ENCODE assay signal across 1 cellular context in the genomic region with DNA sequence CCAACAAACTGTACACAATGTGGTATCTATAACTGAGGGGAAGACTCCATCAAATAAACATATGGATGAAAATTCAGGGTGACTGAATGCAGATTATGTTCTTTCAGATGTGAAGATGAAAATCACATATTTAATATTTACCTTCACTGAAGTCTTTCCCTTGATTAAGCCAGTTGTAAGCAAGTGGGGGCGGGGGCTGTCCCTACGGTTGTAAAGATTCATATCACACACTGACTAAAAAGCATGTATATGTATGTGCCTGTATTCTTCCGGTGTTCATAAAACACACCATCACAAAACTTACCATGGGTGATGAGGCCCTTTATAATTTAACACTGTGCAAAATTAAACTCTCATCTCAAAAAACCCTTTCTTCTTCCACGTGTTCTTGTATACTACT.
TF ChIP-seq lines count a peak whose summit lies in the region.

No MANE protein-coding gene starts in this region.

TF ChIP-seq in HepG2, 621 proteins besides CTCF, POLR2A, EP300 and RAD21 (continued from another document):
- no peak for TF ChIP-seq TSC22D2 (CRISPR knock-in tag; IDR thresholded peaks at IDR 0.05; ENCODE audit: borderline replicate concordance)
- TF ChIP-seq HOXA9 (CRISPR knock-in tag; IDR thresholded peaks at IDR 0.05; ENCODE audit: borderline replicate concordance): no peak
